Comparison of ENCODE assay signal across 17 cellular contexts in the genomic region with DNA sequence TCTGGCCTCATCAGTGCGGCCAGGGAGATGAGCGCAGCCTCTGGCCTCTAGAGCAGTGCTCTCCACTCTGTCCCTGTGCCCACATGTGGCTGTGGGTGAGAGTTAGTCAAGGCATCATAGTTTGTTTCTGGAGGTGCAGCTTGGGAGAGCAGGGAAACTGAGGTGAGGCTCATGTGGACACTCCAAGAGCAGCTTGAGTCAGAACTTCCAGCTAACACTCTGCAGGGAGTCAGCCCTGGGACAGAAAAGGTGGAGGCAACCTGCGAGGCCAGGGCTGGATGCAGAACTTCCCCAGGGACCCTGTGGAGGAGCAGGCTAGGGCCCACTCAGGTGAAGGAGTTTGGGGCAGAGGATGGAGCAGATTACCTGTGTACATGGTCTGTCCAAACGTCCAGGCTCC. TPM values are rescaled to one million over a fixed set of nuclear protein-coding genes. Genes with fewer than 3 reads are reported as not detected.
DNase-seq lines count a peak whose midpoint lies in the region; ATAC-seq and TF ChIP-seq lines count a peak whose summit lies in the region.
"Had no signal": no experiment of that assay in that cellular context is flagged by ENCODE, and none has a peak within 500 bp of the region (broad histone marks: within the 10 kb centered on the region; RNA-seq: fewer than 3 reads in every experiment).

No MANE protein-coding gene starts in this region.

- H3K9me3 Mint-ChIP-seq in WTC11 = no peaks in the 10 kb centered on the region
- H3K9me3 Mint-ChIP-seq: CD8-positive, alpha-beta T cell; HFFc6 had no signal

- peaks cover 0 to 16% (median 8%) of the 10 kb centered on the region in 11 experiments; a peak in 10 of 22 replicates for H3K36me3 ChIP-seq in BLaER1 treated with 17β-estradiol and CSF1 and Interleukin-3, amounts not matched to agents 10 nM and 100 nM

- H3K27ac Mint-ChIP-seq in WTC11 = peak overlapping the region; percentile 19; the same call in 1 of the 2 replicates
- H3K27ac Mint-ChIP-seq: CD8-positive, alpha-beta T cell had no signal

- no peak for TF ChIP-seq CTCF in WTC11 (IDR thresholded peaks at IDR 0.05)

- peaks cover 61 to 78% (median 75%) of the 10 kb centered on the region in 10 experiments for H3K4me1 ChIP-seq in BLaER1 treated with 17β-estradiol and CSF1 and Interleukin-3, amounts not matched to agents 10 nM and 100 nM

- no peaks in the 10 kb centered on the region for H3K9me3 ChIP-seq in BLaER1 treated with 17β-estradiol and CSF1 and Interleukin-3, amounts not matched to agents 10 nM and 100 nM (replicated peaks in 1 of 11)

- CTCF ChIA-PET in WTC11 (lab: Charles Lee) = interaction anchor here (0.6 to 1.0 kb wide), 2 partner anchors 29 to 235 kb away, joined by 3 to 4 read pairs; no protein-coding TSS in a partner anchor

- no peak overlapping the region for H3K4me3 Mint-ChIP-seq in WTC11
- H3K4me3 Mint-ChIP-seq: CD8-positive, alpha-beta T cell; HFFc6 had no signal

- POLR2A ChIA-PET in WTC11 (lab: Charles Lee) = interaction anchor here (0.7 kb wide), 1 partner anchor 11 kb away, joined by 3 read pairs; no protein-coding TSS in a partner anchor

- H3K4me3 ChIP-seq in BLaER1 treated with 17β-estradiol and CSF1 and Interleukin-3, amounts not matched to agents 10 nM and 100 nM = no peak overlapping the region

- H3K4me1 Mint-ChIP-seq in WTC11 = peaks cover 37% of the 10 kb centered on the region

- 0 out of 22 replicates have a peak, but pooled peaks cover 0 to 3% (median 0%) of the 10 kb centered on the region in 11 experiments for H3K27me3 ChIP-seq in BLaER1 treated with 17β-estradiol and CSF1 and Interleukin-3, amounts not matched to agents 10 nM and 100 nM

- H3K9ac ChIP-seq in BLaER1 treated with 17β-estradiol and CSF1 and Interleukin-3, amounts not matched to agents 10 nM and 100 nM = peak overlapping the region in 3 of 11 experiments; percentile 63 to 71 (median 68); a peak in 3 of 22 replicates

- no peak for ATAC-seq in WTC11
- ATAC-seq: CD8-positive, alpha-beta T cell had no signal

- peak overlapping the region in 10 of 11 experiments; percentile 62 to 97 (median 82); a peak in 18 of 22 replicates for H3K4me2 ChIP-seq in BLaER1 treated with 17β-estradiol and CSF1 and Interleukin-3, amounts not matched to agents 10 nM and 100 nM

- H4K20me1 ChIP-seq in BLaER1 treated with 17β-estradiol and CSF1 and Interleukin-3, amounts not matched to agents 10 nM and 100 nM = peaks cover 0 to 29% (median 0%) of the 10 kb centered on the region in 11 experiments; a peak in 4 of 22 replicates

- H3K27ac ChIP-seq in BLaER1 treated with 17β-estradiol and CSF1 and Interleukin-3, amounts not matched to agents 10 nM and 100 nM = peak overlapping the region in 1 of 11 experiments; percentile 67; a peak in 2 of 22 replicates
- no peak overlapping the region for H3K27ac ChIP-seq in substantia nigra (ENCODE audit: low read depth, low read length, poor library complexity, severe bottlenecking)
- H3K27ac ChIP-seq: C4-2B had no signal

- H3K36me3 Mint-ChIP-seq in WTC11 = no peaks in the 10 kb centered on the region

- peaks cover 1% of the 10 kb centered on the region; the same call in 1 of the 2 replicates for H3K27me3 Mint-ChIP-seq in WTC11 (ENCODE audit: low read depth)

- DNase-seq in activated effector memory CD4-positive, alpha-beta T cell treated with anti-CD3 and anti-CD28 coated beads, Interleukin-2, amount 50 U/mL, for 16 hours = peak; percentile 41
- no peak for DNase-seq in activated effector memory CD4-positive, alpha-beta T cell treated with Interleukin-2 at 50 U/mL for 16 hours
- DNase-seq in WTC11 (ENCODE audit: low spot score) = no peak
- DNase-seq in mesenteric fat pad (ENCODE audit: low spot score) = peak; percentile 71
- DNase-seq in substantia nigra (lab: John Stamatoyannopoulos, UW) = no peak
- DNase-seq in NCI-H446 (lab: John Stamatoyannopoulos, UW) = no peak
- no peak for DNase-seq in NCI-H446 treated with DMSO at 0.1 percent for 48 hours (lab: John Stamatoyannopoulos, UW)
- DNase-seq: ACHN, COR-L47, DMS153, DMS79 treated with DMSO at 0.1 percent for 48 hours, EL, HCEC 1CT, HFFc6 had no signal

TF ChIP-seq in WTC11, 78 proteins besides CTCF, POLR2A, EP300 and RAD21 (continues in another document):
- no peak for TF ChIP-seq SMAD4 (CRISPR knock-in tag; IDR thresholded peaks at IDR 0.05)
- no peak for TF ChIP-seq NFATC4 (CRISPR knock-in tag; IDR thresholded peaks at IDR 0.05)
- TF ChIP-seq, protein P1, sequence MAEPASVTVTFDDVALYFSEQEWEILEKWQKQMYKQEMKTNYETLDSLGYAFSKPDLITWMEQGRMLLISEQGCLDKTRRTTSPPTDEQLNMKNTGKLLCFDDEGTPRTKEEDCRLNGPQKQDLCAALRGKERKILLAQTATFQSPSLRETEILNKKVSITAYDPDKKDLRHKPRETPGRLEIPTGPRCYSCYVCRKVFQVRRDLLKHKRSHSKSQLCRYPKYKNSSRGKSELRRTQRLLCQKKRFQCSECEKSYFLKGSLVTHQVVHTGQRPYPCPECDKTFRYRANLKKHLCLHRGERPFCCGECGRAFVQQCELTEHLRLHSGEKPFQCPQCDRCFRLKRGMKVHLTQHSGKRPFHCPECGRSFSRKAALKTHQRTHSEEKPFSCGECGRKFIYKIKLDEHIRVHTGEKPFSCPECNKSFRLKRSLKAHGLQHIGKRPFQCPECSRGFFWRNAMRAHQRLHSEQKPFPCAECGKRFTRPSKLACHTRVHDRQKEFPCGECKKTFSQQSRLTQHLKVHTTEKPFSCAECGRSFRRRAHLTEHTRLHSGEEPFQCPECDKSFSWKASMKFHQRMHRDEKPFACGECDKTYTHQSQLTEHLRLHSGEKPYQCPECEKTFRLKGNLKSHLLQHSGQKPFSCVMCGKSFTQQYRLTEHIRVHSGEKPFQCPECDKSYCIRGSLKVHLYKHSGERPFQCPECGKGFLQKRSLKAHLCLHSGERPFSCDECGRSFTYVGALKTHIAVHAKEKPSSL (CRISPR knock-in tag; conservative IDR thresholded peaks at IDR 0.05) = no peak
- no peak for TF ChIP-seq ATF1 (CRISPR knock-in tag; IDR thresholded peaks at IDR 0.05)
- TF ChIP-seq, protein P2, sequence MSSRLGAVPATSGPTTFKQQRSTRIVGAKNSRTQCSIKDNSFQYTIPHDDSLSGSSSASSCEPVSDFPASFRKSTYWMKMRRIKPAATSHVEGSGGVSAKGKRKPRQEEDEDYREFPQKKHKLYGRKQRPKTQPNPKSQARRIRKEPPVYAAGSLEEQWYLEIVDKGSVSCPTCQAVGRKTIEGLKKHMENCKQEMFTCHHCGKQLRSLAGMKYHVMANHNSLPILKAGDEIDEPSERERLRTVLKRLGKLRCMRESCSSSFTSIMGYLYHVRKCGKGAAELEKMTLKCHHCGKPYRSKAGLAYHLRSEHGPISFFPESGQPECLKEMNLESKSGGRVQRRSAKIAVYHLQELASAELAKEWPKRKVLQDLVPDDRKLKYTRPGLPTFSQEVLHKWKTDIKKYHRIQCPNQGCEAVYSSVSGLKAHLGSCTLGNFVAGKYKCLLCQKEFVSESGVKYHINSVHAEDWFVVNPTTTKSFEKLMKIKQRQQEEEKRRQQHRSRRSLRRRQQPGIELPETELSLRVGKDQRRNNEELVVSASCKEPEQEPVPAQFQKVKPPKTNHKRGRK (CRISPR knock-in tag; IDR thresholded peaks at IDR 0.05; ENCODE audit: borderline replicate concordance) = no peak
- TF ChIP-seq TP53 (CRISPR knock-in tag; IDR thresholded peaks at IDR 0.05) = no peak
- no peak for TF ChIP-seq NR1H2 (CRISPR knock-in tag; IDR thresholded peaks at IDR 0.05)
- TF ChIP-seq ZNF671 (CRISPR knock-in tag; IDR thresholded peaks at IDR 0.05) = no peak
- no peak for TF ChIP-seq ZNF396 (CRISPR knock-in tag; IDR thresholded peaks at IDR 0.05; ENCODE audit: borderline replicate concordance)
- no peak for TF ChIP-seq CREB1 (CRISPR knock-in tag; IDR thresholded peaks at IDR 0.05)
- TF ChIP-seq, protein P3, sequence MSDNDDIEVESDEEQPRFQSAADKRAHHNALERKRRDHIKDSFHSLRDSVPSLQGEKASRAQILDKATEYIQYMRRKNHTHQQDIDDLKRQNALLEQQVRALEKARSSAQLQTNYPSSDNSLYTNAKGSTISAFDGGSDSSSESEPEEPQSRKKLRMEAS (CRISPR knock-in tag; IDR thresholded peaks at IDR 0.05) = no peak
- TF ChIP-seq, protein P4, sequence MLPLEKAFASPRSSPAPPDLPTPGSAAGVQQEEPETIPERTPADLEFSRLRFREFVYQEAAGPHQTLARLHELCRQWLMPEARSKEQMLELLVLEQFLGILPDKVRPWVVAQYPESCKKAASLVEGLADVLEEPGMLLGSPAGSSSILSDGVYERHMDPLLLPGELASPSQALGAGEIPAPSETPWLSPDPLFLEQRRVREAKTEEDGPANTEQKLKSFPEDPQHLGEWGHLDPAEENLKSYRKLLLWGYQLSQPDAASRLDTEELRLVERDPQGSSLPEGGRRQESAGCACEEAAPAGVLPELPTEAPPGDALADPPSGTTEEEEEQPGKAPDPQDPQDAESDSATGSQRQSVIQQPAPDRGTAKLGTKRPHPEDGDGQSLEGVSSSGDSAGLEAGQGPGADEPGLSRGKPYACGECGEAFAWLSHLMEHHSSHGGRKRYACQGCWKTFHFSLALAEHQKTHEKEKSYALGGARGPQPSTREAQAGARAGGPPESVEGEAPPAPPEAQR (CRISPR knock-in tag; IDR thresholded peaks at IDR 0.05) = no peak

RNA-seq across cellular contexts. Expression of a gene that starts 10.8 kb away (rescaled TPM):
- total RNA-seq in WTC11 (2021) = 49.1 to 50.6 TPM (median 50.1 TPM) in 3 replicates
- 17.8 TPM for total RNA-seq in mesenteric fat pad

RNA-seq across cellular contexts. Expression of a gene that starts 11.3 kb away (rescaled TPM):
- total RNA-seq in WTC11 (2021) (139 to 155 TPM (median 150 TPM) in 3 replicates), mesenteric fat pad (290 TPM)

Comparison
In these comparisons a context has a peak if more than half of its experiments do, and no peak if none do; other contexts are left out.
1. DNase-seq: peak in activated effector memory CD4-positive, alpha-beta T cell treated with anti-CD3 and anti-CD28 coated beads, Interleukin-2, amount 50 U/mL, for 16 hours (single experiment) and mesenteric fat pad (single experiment); none in activated effector memory CD4-positive, alpha-beta T cell treated with Interleukin-2 at 50 U/mL for 16 hours (single experiment), WTC11 (single experiment), substantia nigra (0 of 49), NCI-H446 (0 of 2) and NCI-H446 treated with DMSO at 0.1 percent for 48 hours (single experiment).